Comparison of ENCODE assay signal across 1 cellular context in the genomic region with DNA sequence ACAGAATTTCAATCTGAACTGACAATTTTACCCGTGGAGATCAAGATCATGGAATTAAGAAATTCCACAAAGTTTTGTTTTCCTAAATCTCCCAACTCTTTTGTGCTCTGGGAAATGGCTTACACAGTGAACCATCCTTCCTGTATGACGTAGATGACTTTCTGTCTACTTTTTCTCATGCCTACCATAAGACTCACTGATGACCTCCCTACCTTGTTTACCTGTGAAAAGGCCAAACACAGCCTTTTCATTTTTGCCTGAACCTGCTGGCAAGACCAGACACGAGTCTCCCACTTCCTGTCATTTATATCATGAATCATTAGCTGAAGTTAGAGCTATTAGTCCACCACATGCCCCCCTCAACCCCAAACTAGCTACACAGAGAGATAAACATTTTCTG.
TF ChIP-seq lines count a peak whose summit lies in the region.

No MANE protein-coding gene starts in this region.

TF ChIP-seq in HCT116, 20 proteins besides CTCF, POLR2A, EP300 and RAD21 (continued from another document):
- TF ChIP-seq REST (IDR thresholded peaks at IDR 0.05; ENCODE audit: low read depth) (no peak), ZNF274 (IDR thresholded peaks at IDR 0.05; ENCODE audit: low read depth, low read length) (no peak), MAX (IDR thresholded peaks at IDR 0.05) (no peak), EZH2 (IDR thresholded peaks at IDR 0.05) (no peak), CEBPB (IDR thresholded peaks at IDR 0.05; ENCODE audit: low read depth) (no peak)
